ENCODE assay signal across 10 cellular contexts in genomic region chr4:168152837-168153500, GRCh38.
DNase-seq lines count a peak whose midpoint lies in the region; ATAC-seq, FAIRE-seq and TF ChIP-seq lines count a peak whose summit lies in the region.
"Had no signal": no experiment of that assay in that cellular context is flagged by ENCODE, and none has a peak within 500 bp of the region (broad histone marks: within the 10 kb centered on the region; RNA-seq: fewer than 3 reads in every experiment).

No MANE protein-coding gene starts in this region.

- no peaks in the 10 kb centered on the region for H3K36me3 Mint-ChIP-seq in MCF 10A (ENCODE audit: insufficient read depth, unreplicated experiment)
- H3K36me3 Mint-ChIP-seq: activated CD8-positive, alpha-beta memory T cell treated with anti-CD3 and anti-CD28 coated beads, Interleukin-2, amount 10 ng/mL, durations not matched to agents 7 days and 5 days had no signal

- no peak for FAIRE-seq in endothelial cell of umbilical vein (lab: Jason Lieb, UNC)

- no peaks in the 10 kb centered on the region for H3K4me1 Mint-ChIP-seq in MCF 10A (ENCODE audit: insufficient read depth, unreplicated experiment)

- WGBS in mammary epithelial cell (ENCODE audit: low coverage, missing lambda C conversion rate): 77% methylated on average over 8 of the region's 8 CpGs
- WGBS in stomach, 5 donors: 77 to 92% (median 86%) methylated on average over 8 of the region's 8 CpGs

- H3K4me3 ChIP-seq in mammary epithelial cell (replicated peaks in 1 of 3; ENCODE audit: insufficient read depth in 1 of 3, low read depth in 2 of 3, low read length in 3 of 3) (no peak overlapping the region), KMS-11 (IDR thresholded peaks at IDR 0.05; ENCODE audit: insufficient read depth, low read depth, low read length) (no peak overlapping the region), endothelial cell of umbilical vein (replicated peaks in 1 of 3; ENCODE audit: insufficient read depth in 1 of 3, low read depth in 1 of 3, low read length in 3 of 3) (peak overlapping the region in 1 of 3 experiments; percentile 51), stomach (no peak overlapping the region), uterus (peak overlapping the region in 1 of 2 donors; percentile 15)

- dilution Hi-C loops in mammary epithelial cell (cut with HindIII; ENCODE audit: low sequenced_read_pairs): no loop called here
- dilution Hi-C loops in endothelial cell of umbilical vein (cut with MboI; ENCODE audit: extremely low pct_ligation_motif_present, low sequenced_read_pairs): no loop called here

- TF ChIP-seq CTCF in mammary epithelial cell (conservative IDR thresholded peaks at IDR 0.05 in 1 of 2, IDR thresholded peaks at IDR 0.05 in 1 of 2; ENCODE audit: extremely low read depth in 1 of 2, insufficient read depth in 1 of 2, low read depth in 1 of 2, low read length in 2 of 2) (no peak), MCF 10A (IDR thresholded peaks at IDR 0.05; ENCODE audit: unreplicated experiment) (no peak), KMS-11 (conservative IDR thresholded peaks at IDR 0.05; ENCODE audit: low read depth, low read length) (no peak), endothelial cell of umbilical vein (IDR thresholded peaks at IDR 0.05; ENCODE audit: extremely low read depth in 1 of 2, insufficient read depth in 1 of 2, low read depth in 1 of 2, low read length in 2 of 2) (no peak), stomach (IDR thresholded peaks at IDR 0.05) (no peak), uterus (IDR thresholded peaks at IDR 0.05) (no peak)

- H3K27me3 Mint-ChIP-seq in MCF 10A (ENCODE audit: insufficient read depth, unreplicated experiment): no peaks in the 10 kb centered on the region

- no peak for TF ChIP-seq POLR2A in endothelial cell of umbilical vein (IDR thresholded peaks at IDR 0.05; ENCODE audit: low read depth, low read length)
- TF ChIP-seq POLR2A in stomach (IDR thresholded peaks at IDR 0.05): no peak
- no peak for TF ChIP-seq POLR2A in uterus (IDR thresholded peaks at IDR 0.05)

- intact Hi-C loops in mammary epithelial cell (cut with micrococcal nuclease) (loop anchor here (5.0 kb wide), 2 partner anchors 531 to 711 kb away; no protein-coding TSS in a partner anchor), MCF 10A (cut with micrococcal nuclease) (loop anchor here (5.0 to 10.0 kb wide), 5 partner anchors 428 to 1986 kb away; no protein-coding TSS in a partner anchor), endothelial cell of umbilical vein (cut with micrococcal nuclease) (loop anchor here (5.0 to 10.0 kb wide), 3 partner anchors 56 to 1986 kb away; no protein-coding TSS in a partner anchor), stomach (cut with DNase I; ENCODE audit: low total_unique reads) (no loop called here), uterus (cut with DNase I; ENCODE audit: low total_unique reads) (no loop called here)

- DNase-seq in mammary epithelial cell (no peak), MCF 10A (ENCODE audit: unreplicated experiment) (no peak), endothelial cell of umbilical vein (ENCODE audit: low read depth, low spot score) (no peak), stomach (no peak), uterus (no peak), NCI-H1417 (lab: John Stamatoyannopoulos, UW) (no peak)

- H3K27me3 ChIP-seq in mammary epithelial cell (ENCODE audit: insufficient read depth, low read length) (no peaks in the 10 kb centered on the region), KMS-11 (ENCODE audit: insufficient read depth, low read depth) (no peaks in the 10 kb centered on the region), endothelial cell of umbilical vein (ENCODE audit: control insufficient read depth in 2 of 2, insufficient read depth in 2 of 2, low read length in 2 of 2) (no peaks in the 10 kb centered on the region), stomach (no peaks in the 10 kb centered on the region), uterus (no peaks in the 10 kb centered on the region)
- H3K27me3 ChIP-seq: body of pancreas had no signal

- BruUV-seq in mammary epithelial cell (replicated peaks; lab: Mats Ljungman, UMichigan) (no TSS peak), MCF 10A (replicated peaks; lab: Mats Ljungman, UMichigan) (no TSS peak), endothelial cell of umbilical vein (replicated peaks; lab: Mats Ljungman, UMichigan) (no TSS peak)

- H3K9me1 ChIP-seq in endothelial cell of umbilical vein (replicated peaks; ENCODE audit: control insufficient read depth, extremely low read depth, insufficient read depth, low read length): no peaks in the 10 kb centered on the region

- peak overlapping the region; percentile 77 for H3K4me2 ChIP-seq in mammary epithelial cell (ENCODE audit: insufficient read depth, low read depth, low read length)
- peak overlapping the region; percentile 78 for H3K4me2 ChIP-seq in KMS-11
- H3K4me2 ChIP-seq in endothelial cell of umbilical vein (ENCODE audit: insufficient read depth, low read length): peak overlapping the region; percentile 91

- POLR2A ChIA-PET in MCF 10A (lab: Yijun Ruan, JAX): interaction anchor here (0.6 to 1.2 kb wide), 3 partner anchors 55 to 78 kb away, joined by 3 to 4 read pairs (median 3); no protein-coding TSS in a partner anchor
- POLR2A ChIA-PET in endothelial cell of umbilical vein (lab: Charles Lee): no interaction called here

- ATAC-seq in HG03457 (IDR thresholded peaks at IDR 0.05; ENCODE audit: unreplicated experiment): no peak

- H3K9me3 ChIP-seq in mammary epithelial cell (replicated peaks; ENCODE audit: insufficient read depth, low read length): no peaks in the 10 kb centered on the region
- H3K9me3 ChIP-seq in endothelial cell of umbilical vein (replicated peaks; ENCODE audit: control insufficient read depth, insufficient read depth, low read length): no peaks in the 10 kb centered on the region
- no peaks in the 10 kb centered on the region for H3K9me3 ChIP-seq in stomach
- no peaks in the 10 kb centered on the region for H3K9me3 ChIP-seq in uterus
- H3K9me3 ChIP-seq: body of pancreas had no signal

- H3K36me3 ChIP-seq in mammary epithelial cell (ENCODE audit: insufficient read depth, low read length) (no peaks in the 10 kb centered on the region), KMS-11 (ENCODE audit: insufficient read depth) (no peaks in the 10 kb centered on the region), endothelial cell of umbilical vein (ENCODE audit: control insufficient read depth in 2 of 2, extremely low read depth in 1 of 2, insufficient read depth in 2 of 2, low read length in 2 of 2) (no peaks in the 10 kb centered on the region), stomach (peaks cover 0 to 7% (median 0%) of the 10 kb centered on the region in 4 donors), uterus (no peaks in the 10 kb centered on the region)

- TF ChIP-seq EP300 in stomach (IDR thresholded peaks at IDR 0.05): no peak

- no peaks in the 10 kb centered on the region for H3K9me3 Mint-ChIP-seq in MCF 10A (ENCODE audit: unreplicated experiment)

- CTCF ChIA-PET in mammary epithelial cell (lab: Charles Lee; ENCODE audit: low non-redundant PET): interaction anchor here (0.6 to 0.8 kb wide), 5 partner anchors 134 to 516 kb away, joined by 3 to 9 read pairs (median 5); no protein-coding TSS in a partner anchor
- CTCF ChIA-PET in MCF 10A (lab: Yijun Ruan, JAX): interaction anchor here (0.6 to 2.5 kb wide), 45 partner anchors 8 to 1491 kb away, joined by 3 to 23 read pairs (median 4); no protein-coding TSS in a partner anchor
- CTCF ChIA-PET in endothelial cell of umbilical vein (lab: Charles Lee): interaction anchor here (0.6 to 2.8 kb wide), 44 partner anchors 8 to 1987 kb away, joined by 3 to 27 read pairs (median 4); partner anchors contain the start of genes DDX60 and SPOCK3

- no peaks in the 10 kb centered on the region for H4K20me1 ChIP-seq in mammary epithelial cell (ENCODE audit: insufficient read depth, low read length)
- no peaks in the 10 kb centered on the region for H4K20me1 ChIP-seq in KMS-11 (ENCODE audit: insufficient read depth)
- no peaks in the 10 kb centered on the region for H4K20me1 ChIP-seq in endothelial cell of umbilical vein (replicated peaks; ENCODE audit: control insufficient read depth, extremely low read depth, insufficient read depth, low read length)

- in situ Hi-C loops in mammary epithelial cell (cut with MboI; ENCODE audit: low sequenced_read_pairs in 2 of 2): no loop called here

- H3K4me3 Mint-ChIP-seq in MCF 10A (ENCODE audit: unreplicated experiment): no peak overlapping the region
- H3K4me3 Mint-ChIP-seq: activated CD8-positive, alpha-beta memory T cell treated with anti-CD3 and anti-CD28 coated beads, Interleukin-2, amount 10 ng/mL, durations not matched to agents 7 days and 5 days had no signal

- no peak overlapping the region for H3K9ac ChIP-seq in mammary epithelial cell (ENCODE audit: insufficient read depth, low read length)
- H3K9ac ChIP-seq in KMS-11: peak overlapping the region; percentile 17; the same call in 1 of the 2 replicates
- peak overlapping the region; percentile 74 for H3K9ac ChIP-seq in endothelial cell of umbilical vein (replicated peaks; ENCODE audit: extremely low read depth, insufficient read depth, low read length)

- no peak overlapping the region for H3K27ac Mint-ChIP-seq in MCF 10A (ENCODE audit: low read depth, unreplicated experiment)
- H3K27ac Mint-ChIP-seq: activated CD8-positive, alpha-beta memory T cell treated with anti-CD3 and anti-CD28 coated beads, Interleukin-2, amount 10 ng/mL, durations not matched to agents 7 days and 5 days had no signal

- peak overlapping the region; percentile 20 for H2AFZ ChIP-seq in mammary epithelial cell (ENCODE audit: low read depth, low read length)
- H2AFZ ChIP-seq in KMS-11 (ENCODE audit: low read depth): peak overlapping the region; percentile 78
- H2AFZ ChIP-seq in endothelial cell of umbilical vein (ENCODE audit: low read depth, low read length): peak overlapping the region; percentile 76

- H3K4me1 ChIP-seq in mammary epithelial cell (ENCODE audit: insufficient read depth, low read length) (peaks cover 4% of the 10 kb centered on the region), KMS-11 (ENCODE audit: low read depth, poor library complexity, severe bottlenecking) (peaks cover 5% of the 10 kb centered on the region), endothelial cell of umbilical vein (ENCODE audit: control insufficient read depth, extremely low read depth, insufficient read depth, low read length) (peaks cover 4% of the 10 kb centered on the region), stomach (peaks cover 0 to 23% (median 7%) of the 10 kb centered on the region in 4 donors), uterus (no peaks in the 10 kb centered on the region)
- H3K4me1 ChIP-seq: body of pancreas had no signal

- H3K27ac ChIP-seq in mammary epithelial cell (ENCODE audit: insufficient read depth, low read depth, low read length) (no peak overlapping the region), KMS-11 (peak overlapping the region; percentile 36; the same call in 1 of the 2 replicates), endothelial cell of umbilical vein (ENCODE audit: insufficient read depth, low read depth, low read length) (no peak overlapping the region), stomach (peak overlapping the region; percentile 31 to 77 (median 48)), uterus (no peak overlapping the region)
- H3K27ac ChIP-seq: body of pancreas had no signal

- no peaks in the 10 kb centered on the region for H3K79me2 ChIP-seq in mammary epithelial cell (ENCODE audit: insufficient read depth, low read length)
- H3K79me2 ChIP-seq in KMS-11 (ENCODE audit: insufficient read depth, low read depth): no peaks in the 10 kb centered on the region
- no peaks in the 10 kb centered on the region for H3K79me2 ChIP-seq in endothelial cell of umbilical vein (ENCODE audit: control insufficient read depth, insufficient read depth, low read length)

Comparison
In these comparisons a context has a peak if more than half of its experiments do, and no peak if none do; other contexts are left out.
1. H2AFZ ChIP-seq: peak in every context shown above with its lines; median percentile 78 in KMS-11; 76 in endothelial cell of umbilical vein; 20 in mammary epithelial cell.
2. H3K27ac ChIP-seq: peak in KMS-11 (single experiment) and stomach (5 of 5); none in mammary epithelial cell (single experiment), endothelial cell of umbilical vein (single experiment) and uterus (0 of 2).
3. intact Hi-C loops: an anchor here in mammary epithelial cell (5.0 kb wide), MCF 10A (5.0 to 10.0 kb wide) and endothelial cell of umbilical vein (5.0 to 10.0 kb wide); none called in stomach and uterus.
4. Peak in every context shown above with its lines, with median percentiles within 50 percentile points of each other: H3K4me2 ChIP-seq.